8 cellular contexts compared by ENCODE assay signal in the genomic region with DNA sequence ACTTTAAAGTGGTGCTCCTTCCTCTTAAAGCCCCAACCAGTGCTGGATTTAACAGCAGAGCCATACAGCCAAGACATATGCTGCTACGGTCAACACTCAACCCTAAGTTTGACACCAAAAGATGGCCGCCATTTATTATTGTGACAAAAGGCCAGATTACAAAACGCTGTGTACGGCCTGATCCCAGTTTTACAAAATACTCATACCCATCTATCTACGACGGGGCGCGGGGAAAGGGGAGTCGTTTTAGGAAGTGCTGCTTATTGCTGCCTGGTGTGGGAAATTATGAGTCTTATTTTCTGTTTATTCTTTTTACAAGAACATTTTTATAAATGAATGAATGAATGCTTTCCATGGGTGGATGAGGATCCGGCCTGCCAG. TPM values are rescaled to one million over a fixed set of nuclear protein-coding genes. Genes with fewer than 3 reads are reported as not detected.
DNase-seq lines count a peak whose midpoint lies in the region; ATAC-seq and TF ChIP-seq lines count a peak whose summit lies in the region.

No MANE protein-coding gene starts in this region.

- no peaks in the 10 kb centered on the region for H3K36me3 Mint-ChIP-seq in mesothelial cell of epicardium

- H4K20me1 ChIP-seq in IMR-90 (ENCODE audit: insufficient read depth, low read length): no peaks in the 10 kb centered on the region

- H3K9me3 ChIP-seq in IMR-90 (ENCODE audit: control insufficient read depth, insufficient read depth, low read length) (no peaks in the 10 kb centered on the region), body of pancreas (no peaks in the 10 kb centered on the region)

- no peak overlapping the region for H2BK15ac ChIP-seq in IMR-90 (ENCODE audit: low read depth, low read length)

- H2BK20ac ChIP-seq in IMR-90 (ENCODE audit: low read depth, low read length): no peak overlapping the region

- H2AFZ ChIP-seq in IMR-90 (replicated peaks; ENCODE audit: low read length, poor library complexity): peak overlapping the region; percentile 97

- peaks cover 3% of the 10 kb centered on the region; the same call in 1 of the 2 replicates for H3K4me1 ChIP-seq in IMR-90 (ENCODE audit: control insufficient read depth, insufficient read depth, low read length)
- peaks cover 20% of the 10 kb centered on the region for H3K4me1 ChIP-seq in body of pancreas

- peak overlapping the region; percentile 3; the same call in 1 of the 2 replicates for H3K9ac ChIP-seq in IMR-90 (ENCODE audit: low read depth, low read length)

- BruUV-seq in IMR-90 (replicated peaks; lab: Mats Ljungman, UMichigan): no TSS peak

- peaks cover 3 to 11% of the 10 kb centered on the region in 2 experiments; a peak in 2 of 4 replicates for H3K79me1 ChIP-seq in IMR-90 (ENCODE audit: low read depth in 1 of 2, low read length in 2 of 2)

- in situ Hi-C loops in IMR-90 (cut with MboI; ENCODE audit: low sequenced_read_pairs): loop anchor here (10.0 kb wide), 1 partner anchor 292 kb away; no protein-coding TSS in a partner anchor

- POLR2A ChIA-PET in IMR-90 (lab: Charles Lee; ENCODE audit: unreplicated experiment): no interaction called here

- TF ChIP-seq CTCF in GM06990 (IDR thresholded peaks at IDR 0.05; ENCODE audit: insufficient read depth, low read length, poor library complexity, severe bottlenecking) (no peak), IMR-90 (conservative IDR thresholded peaks at IDR 0.05; ENCODE audit: low read depth, low read length) (no peak), body of pancreas (IDR thresholded peaks at IDR 0.05) (no peak), mesothelial cell of epicardium (IDR thresholded peaks at IDR 0.05; ENCODE audit: unreplicated experiment) (no peak)

- peak overlapping the region; percentile 89 for H2AK9ac ChIP-seq in IMR-90 (replicated peaks; ENCODE audit: low read depth, low read length, poor library complexity)

- no peak overlapping the region for H3K4ac ChIP-seq in IMR-90 (ENCODE audit: low read depth, low read length)

- H3K27me3 ChIP-seq in GM06990 (replicated peaks; ENCODE audit: control insufficient read depth, insufficient read depth, low read length) (no peaks in the 10 kb centered on the region), IMR-90 (ENCODE audit: control insufficient read depth, insufficient read depth, low read length) (no peaks in the 10 kb centered on the region), body of pancreas (no peaks in the 10 kb centered on the region)

- dilution Hi-C loops in IMR-90 (cut with HindIII; ENCODE audit: low sequenced_read_pairs, unreplicated experiment): no loop called here

- H2BK5ac ChIP-seq in IMR-90 (ENCODE audit: low read depth, low read length, poor library complexity, severe bottlenecking): no peak overlapping the region

- H3K4me3 ChIP-seq in GM06990 (replicated peaks; ENCODE audit: low read depth, low read length): peak overlapping the region; percentile 82
- H3K4me3 ChIP-seq in IMR-90 (ENCODE audit: insufficient read depth, low read depth, low read length): peak overlapping the region; percentile 83
- H3K4me3 ChIP-seq in body of pancreas: peak overlapping the region; percentile 39 to 68

- H3K9me3 Mint-ChIP-seq in mesothelial cell of epicardium: no peaks in the 10 kb centered on the region

- peak overlapping the region; percentile 73 for H3K4me2 ChIP-seq in IMR-90 (ENCODE audit: low read depth, low read length)

- no peak overlapping the region for H3K23ac ChIP-seq in IMR-90 (ENCODE audit: low read depth, low read length)

- DNase-seq in GM06990 (ENCODE audit: extremely low read depth, insufficient read length) (no peak), IMR-90 (no peak), body of pancreas (no peak), mesothelial cell of epicardium (ENCODE audit: low spot score in 2 of 2, unreplicated experiment in 2 of 2) (no peak), MV-4-11 (lab: John Stamatoyannopoulos, UW) (no peak), NOMO-1 treated with dmso at 0.1 percent for 144 hours (lab: John Stamatoyannopoulos, UW; ENCODE audit: unreplicated experiment) (no peak), DMS79 treated with DMSO at 0.1 percent for 48 hours (lab: John Stamatoyannopoulos, UW) (no peak), NCI-H526 (lab: John Stamatoyannopoulos, UW) (no peak)

- peak overlapping the region; percentile 93 for H3K27ac Mint-ChIP-seq in mesothelial cell of epicardium

- intact Hi-C loops in IMR-90 (cut with micrococcal nuclease): no loop called here
- intact Hi-C loops in body of pancreas (cut with DNase I): no loop called here

- H3K18ac ChIP-seq in IMR-90 (ENCODE audit: low read depth, low read length): no peak overlapping the region

- H3K4me3 Mint-ChIP-seq in mesothelial cell of epicardium: peak overlapping the region; percentile 87

- no peak overlapping the region for H2AK5ac ChIP-seq in IMR-90 (ENCODE audit: low read depth, low read length)

- H4K91ac ChIP-seq in IMR-90 (ENCODE audit: insufficient read depth, low read depth, low read length): no peak overlapping the region

- CTCF ChIA-PET in IMR-90 (lab: Yijun Ruan, JAX): no interaction called here

- 0% methylated on average over 1 of the region's 10 CpGs; no CpG with 5 or more reads in 1 of the 2 experiments for WGBS in IMR-90 (ENCODE audit: extremely low coverage in 2 of 2, insufficient read length in 1 of 2), 2 experiments
- WGBS in body of pancreas, 2 donors: 22 to 25% methylated on average over 10 of the region's 10 CpGs

- no peak for ATAC-seq in IMR-90 (ENCODE audit: low read depth)
- ATAC-seq in body of pancreas: no peak

- H3K4me1 Mint-ChIP-seq in mesothelial cell of epicardium: peaks cover 17% of the 10 kb centered on the region

- TF ChIP-seq POLR2A in IMR-90 (IDR thresholded peaks at IDR 0.05; ENCODE audit: low read depth, low read length) (no peak), body of pancreas (IDR thresholded peaks at IDR 0.05) (no peak)

- H3K14ac ChIP-seq in IMR-90 (replicated peaks; ENCODE audit: low read depth, low read length): no peak overlapping the region

- peak overlapping the region; percentile 55; the same call in 1 of the 2 replicates for H4K5ac ChIP-seq in IMR-90 (ENCODE audit: low read depth, low read length)

- peaks cover 4% of the 10 kb centered on the region; the same call in 1 of the 2 replicates for H3K36me3 ChIP-seq in GM06990 (ENCODE audit: control insufficient read depth, insufficient read depth, low read length)
- peaks cover 3% of the 10 kb centered on the region; the same call in 1 of the 2 replicates for H3K36me3 ChIP-seq in IMR-90 (ENCODE audit: control insufficient read depth, insufficient read depth, low read length)
- H3K36me3 ChIP-seq in body of pancreas (replicated peaks in 1 of 2; ENCODE audit: insufficient read depth in 1 of 2, low read depth in 2 of 2): no peaks in the 10 kb centered on the region

- peaks cover 20% of the 10 kb centered on the region for H3K27me3 Mint-ChIP-seq in mesothelial cell of epicardium (ENCODE audit: low read depth)

- no peak for TF ChIP-seq RAD21 in IMR-90 (IDR thresholded peaks at IDR 0.05; ENCODE audit: low read length)

- no peak overlapping the region for H2BK120ac ChIP-seq in IMR-90 (ENCODE audit: low read depth, low read length)

- 0 out of 2 replicates have a peak overlapping the region, but pooled peaks have one; percentile 19 for H3K56ac ChIP-seq in IMR-90 (ENCODE audit: extremely low read depth, insufficient read depth, low read length)

- H3K9me1 ChIP-seq in IMR-90 (ENCODE audit: insufficient read depth, low read length): no peaks in the 10 kb centered on the region; the same call in 1 of the 2 replicates

- H4K8ac ChIP-seq in IMR-90 (ENCODE audit: low read depth in 2 of 2, low read length in 2 of 2): peak overlapping the region; percentile 80

- H3K27ac ChIP-seq in IMR-90 (ENCODE audit: insufficient read depth, low read length) (no peak overlapping the region), body of pancreas (peak overlapping the region in 3 of 4 donors; percentile 81 to 89 (median 84))

TF ChIP-seq in IMR-90, 13 proteins besides CTCF, POLR2A, EP300 and RAD21:
- no peak for TF ChIP-seq SMC3 (IDR thresholded peaks at IDR 0.05; ENCODE audit: low read depth, low read length)
- TF ChIP-seq MAFK (IDR thresholded peaks at IDR 0.05; ENCODE audit: low read depth, low read length): no peak
- TF ChIP-seq MXI1 (IDR thresholded peaks at IDR 0.05; ENCODE audit: borderline replicate concordance, low read depth, low read length): no peak
- no peak for TF ChIP-seq NFE2L2 (IDR thresholded peaks at IDR 0.05; ENCODE audit: low read depth, low read length)
- no peak for TF ChIP-seq FOS (IDR thresholded peaks at IDR 0.05; ENCODE audit: low read depth, low read length)

RNA-seq across cellular contexts. Expression of a gene that starts 0.5 kb away (rescaled TPM):
- total RNA-seq in IMR-90 (2012; rRNA removed) (1.4 and 1.7 TPM in 2 replicates), body of pancreas (1 to 10 TPM; 2.3 to 3.9 TPM), mesothelial cell of epicardium (3.3 to 5.0 TPM (median 4.0 TPM) in 3 replicates)
- polyA plus RNA-seq in IMR-90 (2012; rRNA removed): 2.0 and 2.3 TPM in 2 replicates
- 0.69 and 1.2 TPM in 2 replicates for polyA plus RNA-seq in IMR-90 (2012; cell fraction: cytosol; rRNA removed)
- polyA plus RNA-seq in IMR-90 (2012; cell fraction: nucleus; rRNA removed; ENCODE audit: low replicate concordance): 0.47 and 2.9 TPM in 2 replicates
